In genomic region chr4:158002203-158002602, GRCh38 we compare ENCODE assay signal across 25 cellular contexts.
"Had no signal": no experiment of that assay in that cellular context is flagged by ENCODE, and none has a peak within 500 bp of the region (broad histone marks: within the 10 kb centered on the region; RNA-seq: fewer than 3 reads in every experiment).

No MANE protein-coding gene starts in this region.

- H3K4me1 ChIP-seq: right lobe of liver had no signal

- H3K27me3 ChIP-seq: adrenal gland, ascending aorta, cardiac muscle cell, heart right ventricle, ovary, right lobe of liver, vagina had no signal

- H3K27ac ChIP-seq: ascending aorta, cardiac muscle cell, coronary artery, heart right ventricle, left ventricle myocardium inferior, ovary, right lobe of liver, vagina had no signal

- DNase-seq: activated CD4-positive, alpha-beta T cell treated with anti-CD3 and anti-CD28 coated beads, Interleukin-2, amount 50 U/mL, for 1 hour; activated CD8-positive, alpha-beta T cell treated with anti-CD3 and anti-CD28 coated beads for 36 hours; activated effector memory CD4-positive, alpha-beta T cell treated with Interleukin-2 at 50 U/mL for 16 hours; activated naive CD4-positive, alpha-beta T cell treated with Interleukin-2 at 50 U/mL for 16 hours; adrenal gland; cerebellar nuclear complex; effector memory CD8-positive, alpha-beta T cell; foreskin fibroblast; heart right ventricle; left ventricle myocardium inferior; naive B cell; ovary; right lobe of liver; stimulated activated CD4-positive, alpha-beta T cell treated with anti-CD3 and anti-CD28 coated beads, Interleukin-12 subunit alpha, Interleukin-12 subunit beta, amount 100 ng/mL, for 4 hours; stimulated activated CD4-positive, alpha-beta T cell treated with anti-CD3 and anti-CD28 coated beads, Interleukin-4, amount 100 ng/mL, for 1 hour; stimulated activated naive CD8-positive, alpha-beta T cell treated with anti-CD3 and anti-CD28 coated beads, Interleukin-15, amount 100 ng/mL, for 72 hours; substantia nigra; T-helper 2 cell had no signal

- ATAC-seq: activated CD8-positive, alpha-beta T cell treated with anti-CD3 and anti-CD28 coated beads for 36 hours; effector memory CD8-positive, alpha-beta T cell; esophagus mucosa; heart right ventricle; right lobe of liver; stimulated activated effector memory CD8-positive, alpha-beta T cell treated with anti-CD3 and anti-CD28 coated beads, Interleukin-12 subunit alpha, Interleukin-12 subunit beta, amount 100 ng/mL, for 72 hours; stimulated activated naive CD8-positive, alpha-beta T cell treated with anti-CD3 and anti-CD28 coated beads, Interleukin-15, amount 100 ng/mL, for 72 hours; WTC11 had no signal
